Comparison of ENCODE assay signal across 1 cellular context in the genomic region with DNA sequence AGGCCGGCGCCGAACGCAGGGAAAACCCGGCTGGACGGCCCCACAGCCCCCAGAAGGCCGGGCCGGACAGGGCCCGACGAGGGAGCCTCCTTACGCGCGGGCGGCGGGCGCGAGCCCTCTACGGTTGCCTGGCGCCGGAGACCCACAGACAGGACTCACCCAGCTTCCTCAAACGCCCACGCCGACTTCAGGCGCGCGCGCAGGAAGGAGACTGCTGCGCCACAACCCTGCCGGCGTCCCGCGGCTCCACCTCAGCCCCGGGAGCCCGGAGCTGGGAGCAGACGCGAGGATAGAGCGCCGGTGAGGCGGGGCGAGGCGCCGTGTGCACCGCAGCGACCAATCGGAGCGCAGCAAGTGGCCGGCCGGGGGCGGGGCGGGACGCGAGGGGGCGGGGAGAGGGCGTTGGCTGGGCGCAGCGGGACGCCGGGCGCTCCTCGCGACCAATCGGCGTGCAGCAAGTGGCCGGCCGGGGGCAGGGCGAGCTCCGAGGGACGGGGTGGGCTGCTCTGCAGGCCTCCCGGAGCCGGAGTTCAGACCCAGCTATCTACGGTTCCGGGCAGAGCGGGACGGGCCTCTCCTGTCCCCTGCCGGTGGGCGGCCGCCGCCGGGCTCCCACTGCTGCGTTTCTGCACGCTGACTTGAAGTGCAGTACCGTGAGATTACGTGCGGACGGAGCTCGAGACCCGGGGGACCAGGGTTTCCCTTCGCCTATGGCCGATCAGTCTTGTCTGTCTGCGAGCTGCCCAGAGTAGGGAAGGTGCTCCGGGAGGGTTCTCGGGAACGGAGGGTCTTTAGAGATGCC.
TF ChIP-seq lines count a peak whose summit lies in the region.

A gene (minus strand): TSS at position 296 of the 802 bp plus-strand sequence. CDS start 11,089 bp downstream, outside the sequence.

TF ChIP-seq in K562, 482 proteins besides CTCF, POLR2A, EP300 and RAD21 (continued from another document and continues in another):
- TF ChIP-seq ZNF766 (CRISPR knock-in tag; conservative IDR thresholded peaks at IDR 0.05) (no peak; the same call in 1 of the 2 replicates), NCOA6 (IDR thresholded peaks at IDR 0.05) (0 out of 2 replicates have a peak, but pooled peaks have one; percentile 27), POLR2B (IDR thresholded peaks at IDR 0.05; ENCODE audit: low read depth, partially characterized antibody) (peak; percentile 67), LCOR (CRISPR knock-in tag; IDR thresholded peaks at IDR 0.05) (peak; percentile 86), ZBTB7A (IDR thresholded peaks at IDR 0.05; ENCODE audit: borderline replicate concordance, control insufficient read depth, low read depth, low read length) (peak; percentile 80), ETV5 (CRISPR knock-in tag; IDR thresholded peaks at IDR 0.05; ENCODE audit: low read depth) (peak; percentile 72; the same call in 1 of the 2 replicates), CHD1 (IDR thresholded peaks at IDR 0.05; ENCODE audit: low read length) (peak; percentile 44), TARDBP (IDR thresholded peaks at IDR 0.05) (peak; percentile 81; the same call in 1 of the 2 replicates), SP2 (IDR thresholded peaks at IDR 0.05; ENCODE audit: extremely low read depth, low read depth, low read length, poor library complexity, severe bottlenecking) (peak; percentile 35), HNRNPH1 (optimal IDR thresholded peaks at IDR 0.05; ENCODE audit: low read depth, low read length) (no peak), GATAD2A (IDR thresholded peaks at IDR 0.05) (peak; percentile 51; the same call in 1 of the 2 replicates), EP400 (IDR thresholded peaks at IDR 0.05) (peak; percentile 78), NR2F6 (CRISPR knock-in tag; IDR thresholded peaks at IDR 0.05) (no peak), FOXA1 (IDR thresholded peaks at IDR 0.05; ENCODE audit: borderline replicate concordance) (no peak), RBM22 (IDR thresholded peaks at IDR 0.05; ENCODE audit: low read depth, low read length, poor library complexity, severe bottlenecking) (peak; percentile 52), BMI1 (IDR thresholded peaks at IDR 0.05; ENCODE audit: low read length) (no peak), GABPA (tag; conservative IDR thresholded peaks at IDR 0.05; ENCODE audit: low read depth) (peak; percentile 71), ZNF444 (CRISPR knock-in tag; IDR thresholded peaks at IDR 0.05) (no peak), RUNX1 (IDR thresholded peaks at IDR 0.05; ENCODE audit: low read depth) (peak; percentile 39; the same call in 1 of the 2 replicates), CBFA2T2 (conservative IDR thresholded peaks at IDR 0.05) (no peak), SMARCB1 (IDR thresholded peaks at IDR 0.05; ENCODE audit: insufficient read length, low read depth) (no peak), ZFPM2 (CRISPR knock-in tag; IDR thresholded peaks at IDR 0.05) (no peak), ZBED1 (IDR thresholded peaks at IDR 0.05) (peak; percentile 43; the same call in 1 of the 2 replicates), MCM7 (IDR thresholded peaks at IDR 0.05) (no peak), SUPT5H (IDR thresholded peaks at IDR 0.05) (peak; percentile 88), XRCC5 (IDR thresholded peaks at IDR 0.05; ENCODE audit: low read depth, low read length) (peak; percentile 84; the same call in 1 of the 2 replicates), ZFX (CRISPR knock-in tag; IDR thresholded peaks at IDR 0.05) (peak; percentile 95), ETV1 (tag; conservative IDR thresholded peaks at IDR 0.05; ENCODE audit: low read depth) (peak; percentile 57), ZNF24 (IDR thresholded peaks at IDR 0.05) (peak; percentile 60; the same call in 1 of the 2 replicates), POLR2AphosphoS5 (IDR thresholded peaks at IDR 0.05; ENCODE audit: control insufficient read depth, insufficient read depth, low read depth, low read length) (peak; percentile 61), KDM5B (IDR thresholded peaks at IDR 0.05; ENCODE audit: insufficient replicate concordance, low read depth, low read length) (peak; percentile 94), ZNF175 (CRISPR knock-in tag; IDR thresholded peaks at IDR 0.05; ENCODE audit: low read depth) (no peak; the same call in 1 of the 2 replicates), HDAC2 (IDR thresholded peaks at IDR 0.05) (peak; percentile 11; the same call in 1 of the 2 replicates), ZNF165 (CRISPR knock-in tag; IDR thresholded peaks at IDR 0.05; ENCODE audit: borderline replicate concordance) (no peak), CXXC5 (CRISPR knock-in tag; IDR thresholded peaks at IDR 0.05) (peak; percentile 89), SMARCC2 (IDR thresholded peaks at IDR 0.05; ENCODE audit: low read depth) (no peak), ZKSCAN8 (CRISPR knock-in tag; IDR thresholded peaks at IDR 0.05) (no peak), U2AF1 (optimal IDR thresholded peaks at IDR 0.05; ENCODE audit: low read depth, low read length) (no peak), E2F3 (CRISPR knock-in tag; IDR thresholded peaks at IDR 0.05) (no peak), TAF9B (IDR thresholded peaks at IDR 0.05; ENCODE audit: partially characterized antibody) (peak; percentile 79), SIN3A (IDR thresholded peaks at IDR 0.05; ENCODE audit: borderline replicate concordance in 2 of 2, control insufficient read depth in 1 of 2, low read depth in 2 of 2, low read length in 2 of 2) (peak in 1 of 2 experiments; percentile 84; a peak in 2 of 4 replicates)
- TF ChIP-seq, protein P1, sequence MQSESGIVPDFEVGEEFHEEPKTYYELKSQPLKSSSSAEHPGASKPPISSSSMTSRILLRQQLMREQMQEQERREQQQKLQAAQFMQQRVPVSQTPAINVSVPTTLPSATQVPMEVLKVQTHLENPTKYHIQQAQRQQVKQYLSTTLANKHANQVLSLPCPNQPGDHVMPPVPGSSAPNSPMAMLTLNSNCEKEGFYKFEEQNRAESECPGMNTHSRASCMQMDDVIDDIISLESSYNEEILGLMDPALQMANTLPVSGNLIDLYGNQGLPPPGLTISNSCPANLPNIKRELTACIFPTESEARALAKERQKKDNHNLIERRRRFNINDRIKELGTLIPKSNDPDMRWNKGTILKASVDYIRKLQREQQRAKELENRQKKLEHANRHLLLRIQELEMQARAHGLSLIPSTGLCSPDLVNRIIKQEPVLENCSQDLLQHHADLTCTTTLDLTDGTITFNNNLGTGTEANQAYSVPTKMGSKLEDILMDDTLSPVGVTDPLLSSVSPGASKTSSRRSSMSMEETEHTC (IDR thresholded peaks at IDR 0.05) = 0 out of 2 replicates have a peak, but pooled peaks have one; percentile 23
- TF ChIP-seq, protein P2, sequence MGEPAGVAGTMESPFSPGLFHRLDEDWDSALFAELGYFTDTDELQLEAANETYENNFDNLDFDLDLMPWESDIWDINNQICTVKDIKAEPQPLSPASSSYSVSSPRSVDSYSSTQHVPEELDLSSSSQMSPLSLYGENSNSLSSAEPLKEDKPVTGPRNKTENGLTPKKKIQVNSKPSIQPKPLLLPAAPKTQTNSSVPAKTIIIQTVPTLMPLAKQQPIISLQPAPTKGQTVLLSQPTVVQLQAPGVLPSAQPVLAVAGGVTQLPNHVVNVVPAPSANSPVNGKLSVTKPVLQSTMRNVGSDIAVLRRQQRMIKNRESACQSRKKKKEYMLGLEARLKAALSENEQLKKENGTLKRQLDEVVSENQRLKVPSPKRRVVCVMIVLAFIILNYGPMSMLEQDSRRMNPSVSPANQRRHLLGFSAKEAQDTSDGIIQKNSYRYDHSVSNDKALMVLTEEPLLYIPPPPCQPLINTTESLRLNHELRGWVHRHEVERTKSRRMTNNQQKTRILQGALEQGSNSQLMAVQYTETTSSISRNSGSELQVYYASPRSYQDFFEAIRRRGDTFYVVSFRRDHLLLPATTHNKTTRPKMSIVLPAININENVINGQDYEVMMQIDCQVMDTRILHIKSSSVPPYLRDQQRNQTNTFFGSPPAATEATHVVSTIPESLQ (CRISPR knock-in tag; IDR thresholded peaks at IDR 0.05) = peak; percentile 71; the same call in 1 of the 2 replicates
- TF ChIP-seq, protein P3, sequence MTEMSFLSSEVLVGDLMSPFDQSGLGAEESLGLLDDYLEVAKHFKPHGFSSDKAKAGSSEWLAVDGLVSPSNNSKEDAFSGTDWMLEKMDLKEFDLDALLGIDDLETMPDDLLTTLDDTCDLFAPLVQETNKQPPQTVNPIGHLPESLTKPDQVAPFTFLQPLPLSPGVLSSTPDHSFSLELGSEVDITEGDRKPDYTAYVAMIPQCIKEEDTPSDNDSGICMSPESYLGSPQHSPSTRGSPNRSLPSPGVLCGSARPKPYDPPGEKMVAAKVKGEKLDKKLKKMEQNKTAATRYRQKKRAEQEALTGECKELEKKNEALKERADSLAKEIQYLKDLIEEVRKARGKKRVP (CRISPR knock-in tag; IDR thresholded peaks at IDR 0.05) = 0 out of 2 replicates have a peak, but pooled peaks have one; percentile 60
- TF ChIP-seq, protein P4, sequence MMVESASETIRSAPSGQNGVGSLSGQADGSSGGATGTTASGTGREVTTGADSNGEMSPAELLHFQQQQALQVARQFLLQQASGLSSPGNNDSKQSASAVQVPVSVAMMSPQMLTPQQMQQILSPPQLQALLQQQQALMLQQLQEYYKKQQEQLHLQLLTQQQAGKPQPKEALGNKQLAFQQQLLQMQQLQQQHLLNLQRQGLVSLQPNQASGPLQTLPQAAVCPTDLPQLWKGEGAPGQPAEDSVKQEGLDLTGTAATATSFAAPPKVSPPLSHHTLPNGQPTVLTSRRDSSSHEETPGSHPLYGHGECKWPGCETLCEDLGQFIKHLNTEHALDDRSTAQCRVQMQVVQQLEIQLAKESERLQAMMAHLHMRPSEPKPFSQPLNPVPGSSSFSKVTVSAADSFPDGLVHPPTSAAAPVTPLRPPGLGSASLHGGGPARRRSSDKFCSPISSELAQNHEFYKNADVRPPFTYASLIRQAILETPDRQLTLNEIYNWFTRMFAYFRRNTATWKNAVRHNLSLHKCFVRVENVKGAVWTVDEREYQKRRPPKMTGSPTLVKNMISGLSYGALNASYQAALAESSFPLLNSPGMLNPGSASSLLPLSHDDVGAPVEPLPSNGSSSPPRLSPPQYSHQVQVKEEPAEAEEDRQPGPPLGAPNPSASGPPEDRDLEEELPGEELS (CRISPR knock-in tag; IDR thresholded peaks at IDR 0.05; ENCODE audit: borderline replicate concordance) = 0 out of 2 replicates have a peak, but pooled peaks have one; percentile 1
- TF ChIP-seq, protein P5, sequence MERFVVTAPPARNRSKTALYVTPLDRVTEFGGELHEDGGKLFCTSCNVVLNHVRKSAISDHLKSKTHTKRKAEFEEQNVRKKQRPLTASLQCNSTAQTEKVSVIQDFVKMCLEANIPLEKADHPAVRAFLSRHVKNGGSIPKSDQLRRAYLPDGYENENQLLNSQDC (CRISPR knock-in tag; IDR thresholded peaks at IDR 0.05) = peak; percentile 26; the same call in 1 of the 2 replicates
- TF ChIP-seq, protein P6, sequence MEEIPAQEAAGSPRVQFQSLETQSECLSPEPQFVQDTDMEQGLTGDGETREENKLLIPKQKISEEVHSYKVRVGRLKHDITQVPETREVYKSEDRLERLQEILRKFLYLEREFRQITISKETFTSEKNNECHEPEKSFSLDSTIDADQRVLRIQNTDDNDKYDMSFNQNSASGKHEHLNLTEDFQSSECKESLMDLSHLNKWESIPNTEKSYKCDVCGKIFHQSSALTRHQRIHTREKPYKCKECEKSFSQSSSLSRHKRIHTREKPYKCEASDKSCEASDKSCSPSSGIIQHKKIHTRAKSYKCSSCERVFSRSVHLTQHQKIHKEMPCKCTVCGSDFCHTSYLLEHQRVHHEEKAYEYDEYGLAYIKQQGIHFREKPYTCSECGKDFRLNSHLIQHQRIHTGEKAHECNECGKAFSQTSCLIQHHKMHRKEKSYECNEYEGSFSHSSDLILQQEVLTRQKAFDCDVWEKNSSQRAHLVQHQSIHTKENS (CRISPR knock-in tag; IDR thresholded peaks at IDR 0.05) = no peak
- TF ChIP-seq, protein P7, sequence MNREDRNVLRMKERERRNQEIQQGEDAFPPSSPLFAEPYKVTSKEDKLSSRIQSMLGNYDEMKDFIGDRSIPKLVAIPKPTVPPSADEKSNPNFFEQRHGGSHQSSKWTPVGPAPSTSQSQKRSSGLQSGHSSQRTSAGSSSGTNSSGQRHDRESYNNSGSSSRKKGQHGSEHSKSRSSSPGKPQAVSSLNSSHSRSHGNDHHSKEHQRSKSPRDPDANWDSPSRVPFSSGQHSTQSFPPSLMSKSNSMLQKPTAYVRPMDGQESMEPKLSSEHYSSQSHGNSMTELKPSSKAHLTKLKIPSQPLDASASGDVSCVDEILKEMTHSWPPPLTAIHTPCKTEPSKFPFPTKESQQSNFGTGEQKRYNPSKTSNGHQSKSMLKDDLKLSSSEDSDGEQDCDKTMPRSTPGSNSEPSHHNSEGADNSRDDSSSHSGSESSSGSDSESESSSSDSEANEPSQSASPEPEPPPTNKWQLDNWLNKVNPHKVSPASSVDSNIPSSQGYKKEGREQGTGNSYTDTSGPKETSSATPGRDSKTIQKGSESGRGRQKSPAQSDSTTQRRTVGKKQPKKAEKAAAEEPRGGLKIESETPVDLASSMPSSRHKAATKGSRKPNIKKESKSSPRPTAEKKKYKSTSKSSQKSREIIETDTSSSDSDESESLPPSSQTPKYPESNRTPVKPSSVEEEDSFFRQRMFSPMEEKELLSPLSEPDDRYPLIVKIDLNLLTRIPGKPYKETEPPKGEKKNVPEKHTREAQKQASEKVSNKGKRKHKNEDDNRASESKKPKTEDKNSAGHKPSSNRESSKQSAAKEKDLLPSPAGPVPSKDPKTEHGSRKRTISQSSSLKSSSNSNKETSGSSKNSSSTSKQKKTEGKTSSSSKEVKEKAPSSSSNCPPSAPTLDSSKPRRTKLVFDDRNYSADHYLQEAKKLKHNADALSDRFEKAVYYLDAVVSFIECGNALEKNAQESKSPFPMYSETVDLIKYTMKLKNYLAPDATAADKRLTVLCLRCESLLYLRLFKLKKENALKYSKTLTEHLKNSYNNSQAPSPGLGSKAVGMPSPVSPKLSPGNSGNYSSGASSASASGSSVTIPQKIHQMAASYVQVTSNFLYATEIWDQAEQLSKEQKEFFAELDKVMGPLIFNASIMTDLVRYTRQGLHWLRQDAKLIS (CRISPR knock-in tag; IDR thresholded peaks at IDR 0.05) = peak; percentile 88
- TF ChIP-seq, protein P8, sequence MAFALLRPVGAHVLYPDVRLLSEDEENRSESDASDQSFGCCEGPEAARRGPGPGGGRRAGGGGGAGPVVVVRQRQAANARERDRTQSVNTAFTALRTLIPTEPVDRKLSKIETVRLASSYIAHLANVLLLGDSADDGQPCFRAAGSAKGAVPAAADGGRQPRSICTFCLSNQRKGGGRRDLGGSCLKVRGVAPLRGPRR (CRISPR knock-in tag; IDR thresholded peaks at IDR 0.05) = no peak
- TF ChIP-seq, protein P9, sequence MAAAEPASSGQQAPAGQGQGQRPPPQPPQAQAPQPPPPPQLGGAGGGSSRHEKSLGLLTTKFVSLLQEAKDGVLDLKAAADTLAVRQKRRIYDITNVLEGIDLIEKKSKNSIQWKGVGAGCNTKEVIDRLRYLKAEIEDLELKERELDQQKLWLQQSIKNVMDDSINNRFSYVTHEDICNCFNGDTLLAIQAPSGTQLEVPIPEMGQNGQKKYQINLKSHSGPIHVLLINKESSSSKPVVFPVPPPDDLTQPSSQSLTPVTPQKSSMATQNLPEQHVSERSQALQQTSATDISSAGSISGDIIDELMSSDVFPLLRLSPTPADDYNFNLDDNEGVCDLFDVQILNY (CRISPR knock-in tag; IDR thresholded peaks at IDR 0.05) = no peak
- TF ChIP-seq, protein P10, sequence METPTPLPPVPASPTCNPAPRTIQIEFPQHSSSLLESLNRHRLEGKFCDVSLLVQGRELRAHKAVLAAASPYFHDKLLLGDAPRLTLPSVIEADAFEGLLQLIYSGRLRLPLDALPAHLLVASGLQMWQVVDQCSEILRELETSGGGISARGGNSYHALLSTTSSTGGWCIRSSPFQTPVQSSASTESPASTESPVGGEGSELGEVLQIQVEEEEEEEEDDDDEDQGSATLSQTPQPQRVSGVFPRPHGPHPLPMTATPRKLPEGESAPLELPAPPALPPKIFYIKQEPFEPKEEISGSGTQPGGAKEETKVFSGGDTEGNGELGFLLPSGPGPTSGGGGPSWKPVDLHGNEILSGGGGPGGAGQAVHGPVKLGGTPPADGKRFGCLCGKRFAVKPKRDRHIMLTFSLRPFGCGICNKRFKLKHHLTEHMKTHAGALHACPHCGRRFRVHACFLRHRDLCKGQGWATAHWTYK (CRISPR knock-in tag; IDR thresholded peaks at IDR 0.05) = peak; percentile 46; the same call in 1 of the 2 replicates
